In the genomic region with DNA sequence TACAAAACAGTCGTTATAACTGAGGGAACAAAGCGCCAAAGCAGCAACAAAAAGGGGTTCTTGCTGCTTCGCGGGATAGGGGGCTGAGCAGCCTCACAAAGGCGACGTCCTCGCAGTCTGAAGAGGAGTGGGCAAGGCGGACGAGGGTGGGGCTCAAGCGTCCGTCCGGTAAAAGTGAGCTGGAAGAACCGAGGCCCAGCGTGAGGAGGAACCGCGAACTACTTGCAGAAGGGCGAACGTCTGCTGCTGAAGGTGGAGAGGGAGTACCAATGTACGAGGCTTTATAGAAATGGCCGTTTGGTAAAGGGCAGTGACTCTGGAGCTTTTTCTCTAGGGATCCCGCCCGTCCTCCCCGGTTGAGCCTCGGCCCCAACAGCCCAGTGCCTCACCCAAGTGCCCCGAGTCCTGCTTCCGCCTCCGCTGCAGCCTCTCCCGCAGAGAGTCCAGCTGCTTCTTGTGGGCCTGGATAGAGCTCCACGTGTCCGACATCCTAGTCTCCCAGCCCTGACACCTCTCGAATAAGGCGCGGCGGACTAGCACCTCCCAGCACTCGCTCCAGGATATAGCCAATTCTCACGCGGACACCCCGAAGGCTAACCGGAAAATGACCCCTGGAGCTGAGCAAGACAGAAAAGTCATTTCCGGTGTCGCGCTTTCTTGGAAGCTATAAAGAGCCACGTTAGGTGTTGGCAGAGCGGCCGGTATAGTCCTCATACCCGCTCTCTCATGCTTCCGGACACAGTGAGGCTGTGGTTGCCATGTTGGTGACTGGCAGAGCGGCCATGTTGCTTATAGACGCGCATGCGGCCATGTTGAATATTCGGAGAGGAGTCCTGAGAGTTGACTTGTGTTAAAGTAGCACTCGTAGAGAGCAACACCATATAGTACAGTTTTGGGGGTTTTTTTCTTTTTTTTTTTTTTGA, we compare ENCODE assay signal across 1 cellular context.
TF ChIP-seq lines count a peak whose summit lies in the region.

A gene (minus strand): TSS at position 606 of the 923 bp plus-strand sequence. CDS start 117 bp downstream, at position 489.

TF ChIP-seq in liver, 16 proteins besides CTCF, POLR2A, EP300 and RAD21 (continued from another document):
- TF ChIP-seq NR2F2 (IDR thresholded peaks at IDR 0.05) (peak; percentile 95), RXRA (IDR thresholded peaks at IDR 0.05) (peak; percentile 88 to 93), JUND (IDR thresholded peaks at IDR 0.05) (peak; percentile 49 to 76), EGR1 (IDR thresholded peaks at IDR 0.05; ENCODE audit: low read depth in 2 of 2) (peak; percentile 63 to 88)
